ENCODE assay signal across 8 cellular contexts in the genomic region with DNA sequence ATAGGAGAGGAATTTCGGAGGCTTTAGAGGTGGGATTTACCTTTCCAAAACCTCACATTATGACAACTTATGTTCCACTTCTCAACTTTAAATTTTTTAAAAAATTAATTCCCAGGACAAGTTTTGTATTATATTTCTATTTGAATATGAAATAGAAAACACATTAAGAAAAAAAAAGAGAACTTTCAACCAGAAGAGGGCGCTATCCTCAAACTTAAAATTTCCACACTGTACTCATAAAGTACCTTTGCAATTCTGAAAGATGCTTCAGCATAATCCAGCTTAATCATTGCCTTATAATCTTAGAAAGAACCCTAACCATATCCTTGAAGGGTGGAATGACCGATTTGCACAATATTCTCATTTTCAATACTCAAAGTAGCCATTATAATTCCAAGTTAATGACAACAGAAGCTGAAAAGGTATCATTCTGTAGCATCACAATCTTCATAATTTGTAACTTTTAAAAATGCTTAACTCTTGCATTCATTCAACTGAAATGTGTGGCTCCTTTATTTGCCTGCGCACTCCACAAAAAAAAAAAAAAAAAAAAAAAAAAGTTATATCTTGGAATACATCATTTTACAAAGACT.
DNase-seq lines count a peak whose midpoint lies in the region; FAIRE-seq and TF ChIP-seq lines count a peak whose summit lies in the region.

No MANE protein-coding gene starts in this region.

- no peak overlapping the region for H3K4me3 Mint-ChIP-seq in activated CD4-positive, alpha-beta T cell treated with anti-CD3 and anti-CD28 coated beads, Interleukin-2, amount 10 ng/mL, durations not matched to agents 7 days and 5 days

- no peak for FAIRE-seq in keratinocyte (lab: Jason Lieb, UNC)
- FAIRE-seq in GM12891 (lab: Jason Lieb, UNC), result no peak

- H3K27me3 ChIP-seq in ACC112 (ENCODE audit: insufficient read depth, low read length), result no peaks in the 10 kb centered on the region
- no peaks in the 10 kb centered on the region for H3K27me3 ChIP-seq in SU-DHL-6 (ENCODE audit: low read length)
- no peaks in the 10 kb centered on the region for H3K27me3 ChIP-seq in keratinocyte (ENCODE audit: control insufficient read depth, extremely low read depth, insufficient read depth, low read length)

- intact Hi-C loops in posterior vena cava (cut with DNase I), result loop anchor here in 1 of 2 donors (5.0 kb wide), 1 partner anchor 897 kb away; no protein-coding TSS in a partner anchor

- dilution Hi-C loops in keratinocyte (cut with MboI; ENCODE audit: extremely low pct_ligation_motif_present, low sequenced_read_pairs), result no loop called here

- H3K9ac ChIP-seq in SU-DHL-6 (ENCODE audit: low read length) (no peak overlapping the region), keratinocyte (ENCODE audit: control insufficient read depth, extremely low read depth, insufficient read depth, low read length) (no peak overlapping the region)

- peak overlapping the region; percentile 26 for H2AFZ ChIP-seq in ACC112 (ENCODE audit: low read length, unreplicated experiment)
- no peak overlapping the region for H2AFZ ChIP-seq in SU-DHL-6 (ENCODE audit: low read depth, low read length, severe bottlenecking)
- H2AFZ ChIP-seq in keratinocyte (ENCODE audit: control insufficient read depth, low read length), result no peak overlapping the region

- no peaks in the 10 kb centered on the region for H3K79me2 ChIP-seq in ACC112 (ENCODE audit: control insufficient read depth, insufficient read depth, low read length, unreplicated experiment)
- no peaks in the 10 kb centered on the region for H3K79me2 ChIP-seq in SU-DHL-6 (ENCODE audit: insufficient read depth, low read length)
- no peaks in the 10 kb centered on the region for H3K79me2 ChIP-seq in keratinocyte (ENCODE audit: control insufficient read depth, insufficient read depth, low read length)

- POLR2A ChIA-PET in activated CD4-positive, alpha-beta T cell treated with anti-CD3 and anti-CD28 coated beads, Interleukin-2, amount 10 ng/mL, durations not matched to agents 7 days and 5 days (lab: Charles Lee), result no interaction called here

- H3K27ac Mint-ChIP-seq in activated CD4-positive, alpha-beta T cell treated with anti-CD3 and anti-CD28 coated beads, Interleukin-2, amount 10 ng/mL, durations not matched to agents 7 days and 5 days, result no peak overlapping the region

- TF ChIP-seq POLR2A in GM12891 (IDR thresholded peaks at IDR 0.05; ENCODE audit: low read depth, low read length), result no peak

- no peaks in the 10 kb centered on the region for H3K9me2 ChIP-seq in SU-DHL-6 (replicated peaks; ENCODE audit: insufficient read depth, low read length)

- H3K36me3 Mint-ChIP-seq in activated CD4-positive, alpha-beta T cell treated with anti-CD3 and anti-CD28 coated beads, Interleukin-2, amount 10 ng/mL, durations not matched to agents 7 days and 5 days (ENCODE audit: low read depth), result no peaks in the 10 kb centered on the region

- DNase-seq in keratinocyte (ENCODE audit: low read depth, low spot score) (no peak), posterior vena cava (ENCODE audit: low spot score) (no peak), GM12891 (ENCODE audit: insufficient read length, low spot score) (no peak), NK-92 (lab: John Stamatoyannopoulos, UW; ENCODE audit: unreplicated experiment) (no peak)
- DNase-seq in activated CD4-positive, alpha-beta T cell treated with anti-CD3 and anti-CD28 coated beads, Interleukin-2, amount 10 ng/mL, durations not matched to agents 7 days and 5 days, result no peak

- H4K20me1 ChIP-seq in SU-DHL-6 (ENCODE audit: low read depth, low read length) (no peaks in the 10 kb centered on the region), keratinocyte (ENCODE audit: control insufficient read depth, extremely low read depth, insufficient read depth, low read length) (no peaks in the 10 kb centered on the region)

- H3F3A ChIP-seq in SU-DHL-6 (ENCODE audit: insufficient read depth), result no peaks in the 10 kb centered on the region

- TF ChIP-seq CTCF in GM12874 (IDR thresholded peaks at IDR 0.05; ENCODE audit: insufficient read depth, low read depth, low read length), result peak; percentile 16; the same call in 1 of the 2 replicates
- peak; percentile 53 for TF ChIP-seq CTCF in SU-DHL-6 (IDR thresholded peaks at IDR 0.05; ENCODE audit: insufficient read depth, low read length, poor library complexity, severe bottlenecking)
- peak in 2 of 3 experiments; percentile 15 to 27 for TF ChIP-seq CTCF in keratinocyte (optimal IDR thresholded peaks at IDR 0.05 in 1 of 3, IDR thresholded peaks at IDR 0.05 in 1 of 3, conservative IDR thresholded peaks at IDR 0.05 in 1 of 3; ENCODE audit: extremely low read depth in 1 of 3, insufficient read depth in 2 of 3, low read length in 3 of 3)

- CTCF ChIA-PET in activated CD4-positive, alpha-beta T cell treated with anti-CD3 and anti-CD28 coated beads, Interleukin-2, amount 10 ng/mL, durations not matched to agents 7 days and 5 days (lab: Charles Lee), result interaction anchor here (2.0 kb wide), 1 partner anchor 598 kb away, joined by 12 read pairs; no protein-coding TSS in a partner anchor

- H3K9me1 ChIP-seq in keratinocyte (ENCODE audit: control insufficient read depth, extremely low read depth, insufficient read depth, low read length), result no peaks in the 10 kb centered on the region

- H3K27ac ChIP-seq in ACC112 (ENCODE audit: low read depth, low read length) (peak overlapping the region; percentile 28; the same call in 1 of the 2 replicates), SU-DHL-6 (ENCODE audit: low read depth, low read length) (no peak overlapping the region), keratinocyte (ENCODE audit: control insufficient read depth, insufficient read depth, low read length) (no peak overlapping the region)

- H3K4me2 ChIP-seq in SU-DHL-6 (ENCODE audit: low read depth, low read length, poor library complexity, severe bottlenecking) (no peak overlapping the region), keratinocyte (ENCODE audit: control insufficient read depth, extremely low read depth, insufficient read depth, low read depth, low read length) (no peak overlapping the region)

- H3K4me3 ChIP-seq in ACC112 (ENCODE audit: low read depth, low read length) (no peak overlapping the region), SU-DHL-6 (ENCODE audit: insufficient read depth, low read length, poor library complexity, severe bottlenecking) (no peak overlapping the region), keratinocyte (ENCODE audit: control insufficient read depth in 2 of 3, extremely low read depth in 1 of 3, insufficient read depth in 2 of 3, low read depth in 1 of 3, low read length in 3 of 3) (no peak overlapping the region)

- H3K4me1 ChIP-seq in ACC112 (ENCODE audit: control insufficient read depth, insufficient read depth, low read length, unreplicated experiment), result peaks cover 6% of the 10 kb centered on the region
- H3K4me1 ChIP-seq in keratinocyte (ENCODE audit: control insufficient read depth, extremely low read depth, insufficient read depth, low read length), result no peaks in the 10 kb centered on the region

- H3K36me3 ChIP-seq in ACC112 (ENCODE audit: insufficient read depth, low read length) (no peaks in the 10 kb centered on the region), SU-DHL-6 (ENCODE audit: low read length) (no peaks in the 10 kb centered on the region), keratinocyte (ENCODE audit: control insufficient read depth in 2 of 2, extremely low read depth in 1 of 2, insufficient read depth in 2 of 2, low read length in 2 of 2) (no peaks in the 10 kb centered on the region)

- no peaks in the 10 kb centered on the region for H3K27me3 Mint-ChIP-seq in activated CD4-positive, alpha-beta T cell treated with anti-CD3 and anti-CD28 coated beads, Interleukin-2, amount 10 ng/mL, durations not matched to agents 7 days and 5 days

- H3K9me3 ChIP-seq in SU-DHL-6 (ENCODE audit: insufficient read depth, low read length) (no peaks in the 10 kb centered on the region), keratinocyte (ENCODE audit: control insufficient read depth, low read depth, low read length) (no peaks in the 10 kb centered on the region)

- H3K9me3 Mint-ChIP-seq in activated CD4-positive, alpha-beta T cell treated with anti-CD3 and anti-CD28 coated beads, Interleukin-2, amount 10 ng/mL, durations not matched to agents 7 days and 5 days, result no peaks in the 10 kb centered on the region

- no peaks in the 10 kb centered on the region for H3K4me1 Mint-ChIP-seq in activated CD4-positive, alpha-beta T cell treated with anti-CD3 and anti-CD28 coated beads, Interleukin-2, amount 10 ng/mL, durations not matched to agents 7 days and 5 days

TF ChIP-seq in GM12891, 5 proteins besides CTCF, POLR2A, EP300 and RAD21:
- TF ChIP-seq PAX5 (IDR thresholded peaks at IDR 0.05; ENCODE audit: insufficient read depth, low read length, severe bottlenecking) (no peak), SPI1 (IDR thresholded peaks at IDR 0.05; ENCODE audit: low read depth, low read length) (no peak), POLR2AphosphoS5 (IDR thresholded peaks at IDR 0.05; ENCODE audit: low read depth, low read length) (no peak), TAF1 (IDR thresholded peaks at IDR 0.05; ENCODE audit: low read depth, low read length) (no peak), POU2F2 (IDR thresholded peaks at IDR 0.05; ENCODE audit: low read depth, low read length) (no peak)
